ENCODE assay signal across 12 cellular contexts in genomic region chr15:74400915-74401757, GRCh38. TPM values are rescaled to one million over a fixed set of nuclear protein-coding genes. Genes with fewer than 3 reads are reported as not detected.
DNase-seq lines count a peak whose midpoint lies in the region; ATAC-seq, FAIRE-seq and TF ChIP-seq lines count a peak whose summit lies in the region.
"Had no signal": no experiment of that assay in that cellular context is flagged by ENCODE, and none has a peak within 500 bp of the region (broad histone marks: within the 10 kb centered on the region; RNA-seq: fewer than 3 reads in every experiment).

No MANE protein-coding gene starts in this region.

- no peak overlapping the region for H4K5ac ChIP-seq in H1 (ENCODE audit: insufficient read length, low read depth, low read length)

- BruUV-seq in PC-3 (replicated peaks; lab: Mats Ljungman, UMichigan), result no TSS peak

- TF ChIP-seq POLR2A in H1 (IDR thresholded peaks at IDR 0.05; ENCODE audit: control extremely low read depth in 1 of 2, low read depth in 2 of 2, low read length in 2 of 2), result no peak

- H3K9me3 ChIP-seq in PC-3 (ENCODE audit: low read length) (no peaks in the 10 kb centered on the region), H1 (ENCODE audit: insufficient read depth in 2 of 2, low read depth in 1 of 2, low read length in 1 of 2) (no peaks in the 10 kb centered on the region)
- H3K9me3 ChIP-seq: Caco-2, gastroesophageal sphincter had no signal

- H3K36me3 ChIP-seq in PC-3 (ENCODE audit: low read depth, low read length) (no peaks in the 10 kb centered on the region), H1 (ENCODE audit: control insufficient read depth in 2 of 4, insufficient read depth in 4 of 4, low read length in 3 of 4) (no peaks in the 10 kb centered on the region)
- H3K36me3 ChIP-seq: gastroesophageal sphincter had no signal

- H2BK5ac ChIP-seq in H1 (ENCODE audit: low read depth, low read length), result no peak overlapping the region; the same call in 1 of the 2 replicates

- no peak overlapping the region for H3K56ac ChIP-seq in H1 (replicated peaks; ENCODE audit: insufficient read length, low read depth, low read length)

- peak overlapping the region; percentile 82 for H3K4me2 ChIP-seq in PC-3 (ENCODE audit: low read length)
- H3K4me2 ChIP-seq in H1 (ENCODE audit: insufficient read depth in 1 of 2, low read depth in 2 of 2, low read length in 2 of 2), result no peak overlapping the region

- 84% methylated on average over 11 of the region's 11 CpGs; no CpG with 5 or more reads in 1 of the 2 experiments for WGBS in H1 (ENCODE audit: extremely low coverage in 1 of 2, insufficient coverage in 1 of 2, insufficient read length in 1 of 2, insufficient replicate concordance in 2 of 2, low coverage in 1 of 2, low lambda C conversion rate in 2 of 2, missing lambda C conversion rate in 1 of 2), 2 experiments

- H3K4me1 ChIP-seq in PC-3 (ENCODE audit: insufficient read depth, low read length), result peaks cover 56% of the 10 kb centered on the region
- H3K4me1 ChIP-seq in H1 (replicated peaks in 1 of 4; ENCODE audit: control insufficient read depth in 3 of 4, insufficient read depth in 4 of 4, low read length in 3 of 4), result peaks cover 0 to 10% (median 7%) of the 10 kb centered on the region in 4 experiments; a peak in 4 of 7 replicates

- H3K23me2 ChIP-seq in H1 (ENCODE audit: low read depth, low read length), result no peaks in the 10 kb centered on the region; the same call in 1 of the 2 replicates

- FAIRE-seq in H1 (lab: Jason Lieb, UNC), result no peak

- TF ChIP-seq EP300 in H1 (IDR thresholded peaks at IDR 0.05; ENCODE audit: borderline replicate concordance in 1 of 2, low read depth in 2 of 2, low read length in 2 of 2), result no peak

- peak; percentile 42 for DNase-seq in stimulated activated naive CD4-positive, alpha-beta T cell treated with Interleukin-2 at 50 U/mL for 16 hours (lab: John Stamatoyannopoulos, UW)
- no peak for DNase-seq in stimulated activated naive CD4-positive, alpha-beta T cell (lab: John Stamatoyannopoulos, UW)
- DNase-seq in PC-3 (peak; percentile 93), H1 (ENCODE audit: low read depth in 1 of 2, low spot score in 2 of 2) (no peak), NCI-H1436 treated with DMSO at 0.1 percent for 48 hours (lab: John Stamatoyannopoulos, UW) (no peak), foreskin melanocyte (no peak), RKO (ENCODE audit: low spot score) (no peak)
- DNase-seq: Caco-2 had no signal

- no peak overlapping the region for H2AFZ ChIP-seq in PC-3 (ENCODE audit: low read length)
- H2AFZ ChIP-seq in H1 (ENCODE audit: low read length), result no peak overlapping the region

- peaks cover 8% of the 10 kb centered on the region for H3K79me2 ChIP-seq in PC-3 (ENCODE audit: low read length)
- no peaks in the 10 kb centered on the region for H3K79me2 ChIP-seq in H1 (ENCODE audit: control insufficient read depth in 1 of 2, insufficient read depth in 2 of 2, low read length in 2 of 2)

- no peak overlapping the region; the same call in 1 of the 2 replicates for H3K4me3 ChIP-seq in PC-3 (ENCODE audit: low read length)
- H3K4me3 ChIP-seq in H1 (ENCODE audit: extremely low read depth in 1 of 4, insufficient read depth in 2 of 4, low read depth in 3 of 4, low read length in 4 of 4), result no peak overlapping the region
- H3K4me3 ChIP-seq: gastroesophageal sphincter had no signal

- H2BK20ac ChIP-seq in H1 (ENCODE audit: low read length), result no peak overlapping the region

- H3K23ac ChIP-seq in H1 (ENCODE audit: insufficient read length), result no peak overlapping the region

- H3K14ac ChIP-seq in H1 (ENCODE audit: insufficient read length), result no peak overlapping the region

- TF ChIP-seq RAD21 in H1 (IDR thresholded peaks at IDR 0.05 in 1 of 2, conservative IDR thresholded peaks at IDR 0.05 in 1 of 2; ENCODE audit: low read depth in 2 of 2, low read length in 2 of 2), result no peak

- H3K79me1 ChIP-seq in H1 (ENCODE audit: low read depth, low read length), result no peaks in the 10 kb centered on the region

- H3K18ac ChIP-seq in H1 (ENCODE audit: extremely low read depth, low read length), result no peak overlapping the region

- no peaks in the 10 kb centered on the region for H4K20me1 ChIP-seq in PC-3 (ENCODE audit: low read length)
- H4K20me1 ChIP-seq in H1 (replicated peaks in 1 of 2; ENCODE audit: control insufficient read depth in 1 of 2, insufficient read depth in 2 of 2, low read length in 2 of 2), result no peaks in the 10 kb centered on the region

- H2BK120ac ChIP-seq in H1 (replicated peaks; ENCODE audit: low read depth, low read length), result no peak overlapping the region

- H3K9ac ChIP-seq in PC-3 (ENCODE audit: low read length), result peak overlapping the region; percentile 88
- no peak overlapping the region for H3K9ac ChIP-seq in H1 (replicated peaks in 1 of 4; ENCODE audit: extremely low read depth in 1 of 4, low read depth in 3 of 4, low read length in 3 of 4)

- POLR2A ChIA-PET in PC-3 (lab: Charles Lee; ENCODE audit: unreplicated experiment) (no interaction called here), H1 (lab: Charles Lee; ENCODE audit: partially characterized antibody) (interaction anchor here (2.3 kb wide), 1 partner anchor 9 kb away, joined by 5 read pairs; no protein-coding TSS in a partner anchor)

- no peak overlapping the region for H3K4ac ChIP-seq in H1 (replicated peaks; ENCODE audit: insufficient read length, low read depth, low read length)

- H4K8ac ChIP-seq in H1 (ENCODE audit: extremely low read depth, insufficient read depth, low read length), result peak overlapping the region; percentile 85; the same call in 1 of the 2 replicates

- H2BK12ac ChIP-seq in H1 (ENCODE audit: low read depth, low read length), result peak overlapping the region; percentile 44; the same call in 1 of the 2 replicates

- peak; percentile 21 for ATAC-seq in PC-3
- ATAC-seq in HG02884 (IDR thresholded peaks at IDR 0.05; ENCODE audit: unreplicated experiment), result no peak
- ATAC-seq: gastroesophageal sphincter had no signal

- peaks cover 6% of the 10 kb centered on the region for H3F3A ChIP-seq in PC-3 (ENCODE audit: low read length, unreplicated experiment)

- TF ChIP-seq CTCF in PC-3 (conservative IDR thresholded peaks at IDR 0.05; ENCODE audit: low read depth, low read length), result no peak
- no peak for TF ChIP-seq CTCF in H1 (IDR thresholded peaks at IDR 0.05; ENCODE audit: control extremely low read depth in 1 of 3, insufficient read depth in 1 of 3, low read depth in 1 of 3, low read length in 3 of 3)

- no peak overlapping the region for H4K91ac ChIP-seq in H1 (replicated peaks; ENCODE audit: insufficient read length, low read length)

- peak overlapping the region; percentile 19; the same call in 1 of the 2 replicates for H2BK15ac ChIP-seq in H1 (ENCODE audit: low read length)

- intact Hi-C loops in PC-3 (cut with micrococcal nuclease), result no loop called here

- no peaks in the 10 kb centered on the region for H3K9me2 ChIP-seq in PC-3 (replicated peaks; ENCODE audit: low read length)

- peak overlapping the region; percentile 100 for H3K27ac ChIP-seq in PC-3 (ENCODE audit: low read length)
- H3K27ac ChIP-seq in H1 (ENCODE audit: low read depth, low read length), result no peak overlapping the region
- H3K27ac ChIP-seq: gastroesophageal sphincter had no signal

- CTCF ChIA-PET in PC-3 (lab: Charles Lee) (no interaction called here), H1 (lab: Charles Lee; ENCODE audit: partially characterized antibody) (interaction anchor here (0.6 to 2.9 kb wide), 10 partner anchors 8 to 380 kb away, joined by 3 to 19 read pairs (median 4); no protein-coding TSS in a partner anchor)

- no peak overlapping the region for H2AK5ac ChIP-seq in H1 (ENCODE audit: low read depth, low read length)

- H3K27me3 ChIP-seq in PC-3 (ENCODE audit: low read length) (no peaks in the 10 kb centered on the region), H1 (replicated peaks in 1 of 4; ENCODE audit: control insufficient read depth in 3 of 4, extremely low read depth in 1 of 4, insufficient read depth in 3 of 4, low read length in 3 of 4) (no peaks in the 10 kb centered on the region; a peak in 2 of 7 replicates)

TF ChIP-seq in H1, 55 proteins besides CTCF, POLR2A, EP300 and RAD21:
- no peak for TF ChIP-seq RNF2 (IDR thresholded peaks at IDR 0.05; ENCODE audit: borderline replicate concordance, low read depth, low read length, missing control alignments, poor library complexity, severe bottlenecking)
TF ChIP-seq in H1: peak in this region for 0.

RNA-seq across cellular contexts. Expression of gene SEMA7A, which starts 32.6 kb away (rescaled TPM):
- total RNA-seq in PC-3 (2014; rRNA removed), result 74.9 and 75.9 TPM in 2 replicates
- total RNA-seq in H1 (2021; fragmentation: NEBNext Ultra II Directional; extraction: Animal tissue kit (Norgen Biotek cat#: 25700)), result 14.6 and 15.0 TPM in 2 replicates
- 10.7 and 13.4 TPM in 2 replicates for polyA plus RNA-seq in H1 (2011; rRNA removed)
- 10.9 TPM for polyA plus RNA-seq in H1 (2011; cell fraction: cytosol; rRNA removed)
- polyA plus RNA-seq in H1 (2011; cell fraction: nucleus; rRNA removed), result 19.2 TPM
- polyA plus RNA-seq in H1 (2012, experiment 1 of 2), result 10.5 to 14.0 TPM (median 12.0 TPM) in 4 replicates
- polyA plus RNA-seq in H1 (2012, experiment 2 of 2), result 11.5 TPM
- 16.7 TPM for polyA plus RNA-seq in H1 (2013, experiment 1 of 2)
- polyA plus RNA-seq in H1 (2013, experiment 2 of 2), result 16.7 TPM
- polyA minus RNA-seq in H1 (2011; rRNA and poly(A)+ RNA removed), result 10.7 and 12.5 TPM in 2 replicates
- 4.6 TPM for polyA minus RNA-seq in H1 (2011; cell fraction: cytosol; rRNA and poly(A)+ RNA removed)
- polyA minus RNA-seq in H1 (2011; cell fraction: nucleus; rRNA and poly(A)+ RNA removed), result 9.5 TPM

RNA-seq across cellular contexts. Expression of gene CYP11A1, which starts 33.7 kb away (rescaled TPM):
- total RNA-seq in PC-3 (2014; rRNA removed), result 0.18 TPM in 1 of 2 replicates, not detected in the other
- 1.9 and 3.3 TPM in 2 replicates for total RNA-seq in H1 (2021; fragmentation: NEBNext Ultra II Directional; extraction: Animal tissue kit (Norgen Biotek cat#: 25700))
- polyA plus RNA-seq in H1 (2011; rRNA removed), result 7.2 and 7.5 TPM in 2 replicates
- 6.9 TPM for polyA plus RNA-seq in H1 (2011; cell fraction: cytosol; rRNA removed)
- polyA plus RNA-seq in H1 (2011; cell fraction: nucleus; rRNA removed), result 7.1 TPM
- polyA plus RNA-seq in H1 (2012, experiment 1 of 2), result 3.6 to 5.9 TPM (median 4.9 TPM) in 4 replicates
- 4.9 TPM for polyA plus RNA-seq in H1 (2012, experiment 2 of 2)
- 2.0 TPM for polyA plus RNA-seq in H1 (2013, experiment 1 of 2)
- polyA plus RNA-seq in H1 (2013, experiment 2 of 2), result 2.0 TPM
- 6.3 and 7.6 TPM in 2 replicates for polyA minus RNA-seq in H1 (2011; rRNA and poly(A)+ RNA removed)
- 4.3 TPM for polyA minus RNA-seq in H1 (2011; cell fraction: cytosol; rRNA and poly(A)+ RNA removed)
- 2.8 TPM for polyA minus RNA-seq in H1 (2011; cell fraction: nucleus; rRNA and poly(A)+ RNA removed)
- total RNA-seq: Caco-2; NCI-H460; T-helper 2 cell treated with Interferon-gamma antibody and Interleukin-4, amounts not matched to agents 100 ng/mL and 5 ng/mL, for 36 hours had no signal

RNA-seq across cellular contexts. Expression of gene UBL7, which starts 59.8 kb away (rescaled TPM):
- 46.1 and 57.1 TPM in 2 replicates for total RNA-seq in PC-3 (2014; rRNA removed)
- total RNA-seq in H1 (2021; fragmentation: NEBNext Ultra II Directional; extraction: Animal tissue kit (Norgen Biotek cat#: 25700)), result 71.5 and 76.7 TPM in 2 replicates
- polyA plus RNA-seq in H1 (2011; rRNA removed), result 183 and 186 TPM in 2 replicates
- 101 TPM for polyA plus RNA-seq in H1 (2011; cell fraction: cytosol; rRNA removed)
- 85.9 TPM for polyA plus RNA-seq in H1 (2011; cell fraction: nucleus; rRNA removed)
- polyA plus RNA-seq in H1 (2012, experiment 1 of 2), result 56.4 to 78.9 TPM (median 73.2 TPM) in 4 replicates
- polyA plus RNA-seq in H1 (2012, experiment 2 of 2), result 143 TPM
- polyA plus RNA-seq in H1 (2013, experiment 1 of 2), result 41.2 TPM
- polyA plus RNA-seq in H1 (2013, experiment 2 of 2), result 42.3 TPM
- polyA minus RNA-seq in H1 (2011; rRNA and poly(A)+ RNA removed), result 83.6 and 88.4 TPM in 2 replicates
- polyA minus RNA-seq in H1 (2011; cell fraction: cytosol; rRNA and poly(A)+ RNA removed), result 31.5 TPM
- 27.7 TPM for polyA minus RNA-seq in H1 (2011; cell fraction: nucleus; rRNA and poly(A)+ RNA removed)

Comparison
In these comparisons a context has a peak if more than half of its experiments do, and no peak if none do; other contexts are left out.
1. DNase-seq: peak in stimulated activated naive CD4-positive, alpha-beta T cell treated with Interleukin-2 at 50 U/mL for 16 hours (single experiment) and PC-3 (single experiment); none in stimulated activated naive CD4-positive, alpha-beta T cell (0 of 6), H1 (0 of 2), NCI-H1436 treated with DMSO at 0.1 percent for 48 hours (single experiment), foreskin melanocyte (single experiment) and RKO (single experiment).